Comparison of ENCODE assay signal across 18 cellular contexts in the genomic region with DNA sequence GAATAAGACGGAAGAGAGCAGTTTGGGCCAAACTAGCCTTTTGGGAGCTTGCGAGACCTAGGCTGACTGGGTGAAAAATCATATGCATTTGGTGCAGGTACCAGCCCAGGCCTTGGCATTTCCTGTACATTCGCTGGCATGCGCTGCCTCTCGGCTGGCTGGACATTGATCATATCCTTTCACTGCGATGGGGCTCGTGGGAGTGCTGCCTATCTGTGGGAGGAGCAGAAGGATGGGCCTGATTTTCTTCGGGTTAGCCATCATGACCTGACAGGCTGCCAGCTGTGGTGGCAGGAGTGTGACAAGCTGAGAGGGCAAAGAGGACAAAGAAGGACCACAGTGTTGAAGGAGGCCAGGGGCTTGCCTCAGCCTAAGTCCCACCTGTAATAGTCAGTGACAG. TPM values are rescaled to one million over a fixed set of nuclear protein-coding genes. Genes with fewer than 3 reads are reported as not detected.
DNase-seq lines count a peak whose midpoint lies in the region; ATAC-seq, FAIRE-seq and TF ChIP-seq lines count a peak whose summit lies in the region.
"Had no signal": no experiment of that assay in that cellular context is flagged by ENCODE, and none has a peak within 500 bp of the region (broad histone marks: within the 10 kb centered on the region; RNA-seq: fewer than 3 reads in every experiment).

No MANE protein-coding gene starts in this region.

- H3K79me2 ChIP-seq in endothelial cell of umbilical vein (ENCODE audit: control insufficient read depth, insufficient read depth, low read length) (peaks cover 13% of the 10 kb centered on the region), hepatocyte (peaks cover 49% of the 10 kb centered on the region)

- no peaks in the 10 kb centered on the region for H3K9me3 Mint-ChIP-seq in progenitor cell of endocrine pancreas (ENCODE audit: low read depth)
- H3K9me3 Mint-ChIP-seq: CD8-positive, alpha-beta T cell; IgD-negative memory B cell had no signal

- peaks cover 4% of the 10 kb centered on the region for H3K36me3 Mint-ChIP-seq in progenitor cell of endocrine pancreas (ENCODE audit: insufficient read depth)
- H3K36me3 Mint-ChIP-seq: CD8-positive, alpha-beta T cell; IgD-negative memory B cell had no signal

- H3K27ac ChIP-seq in cardiac muscle cell: peak overlapping the region; percentile 40
- no peak overlapping the region for H3K27ac ChIP-seq in endothelial cell of umbilical vein (ENCODE audit: insufficient read depth, low read depth, low read length)
- H3K27ac ChIP-seq in hepatocyte: no peak overlapping the region
- H3K27ac ChIP-seq: 22Rv1, A549, BLaER1 had no signal

- CTCF ChIA-PET in endothelial cell of umbilical vein (lab: Charles Lee): interaction anchor here (1.3 kb wide), 1 partner anchor 14 kb away, joined by 5 read pairs; a partner anchor contains a TSS

- H3K4me3 ChIP-seq in cardiac muscle cell (no peak overlapping the region), endothelial cell of umbilical vein (replicated peaks in 1 of 3; ENCODE audit: insufficient read depth in 1 of 3, low read depth in 1 of 3, low read length in 3 of 3) (no peak overlapping the region), hepatocyte (no peak overlapping the region)
- H3K4me3 ChIP-seq: A549, BLaER1, GM12878 had no signal

- ATAC-seq in left ventricle myocardium superior: no peak
- no peak for ATAC-seq in HG02763 (IDR thresholded peaks at IDR 0.05; ENCODE audit: unreplicated experiment)
- ATAC-seq: A549; CD8-positive, alpha-beta T cell; GM12878 had no signal

- FAIRE-seq in endothelial cell of umbilical vein (lab: Jason Lieb, UNC) (peak; percentile 18), frontal cortex (lab: Jason Lieb, UNC) (no peak)
- FAIRE-seq: A549, GM12878 had no signal

- peaks cover 38% of the 10 kb centered on the region for H3K4me1 Mint-ChIP-seq in progenitor cell of endocrine pancreas (ENCODE audit: low read depth)
- H3K4me1 Mint-ChIP-seq: IgD-negative memory B cell had no signal

- BruUV-seq in endothelial cell of umbilical vein (replicated peaks; lab: Mats Ljungman, UMichigan): no TSS peak

- H3K27me3 ChIP-seq in cardiac muscle cell (no peaks in the 10 kb centered on the region), endothelial cell of umbilical vein (ENCODE audit: control insufficient read depth in 2 of 2, insufficient read depth in 2 of 2, low read length in 2 of 2) (no peaks in the 10 kb centered on the region), hepatocyte (no peaks in the 10 kb centered on the region)
- H3K27me3 ChIP-seq: BLaER1 had no signal

- no peaks in the 10 kb centered on the region for H3K9me3 ChIP-seq in cardiac muscle cell (ENCODE audit: low read depth)
- H3K9me3 ChIP-seq in endothelial cell of umbilical vein (replicated peaks; ENCODE audit: control insufficient read depth, insufficient read depth, low read length): no peaks in the 10 kb centered on the region
- no peaks in the 10 kb centered on the region for H3K9me3 ChIP-seq in hepatocyte (ENCODE audit: low read depth)
- H3K9me3 ChIP-seq: A549 had no signal

- 94% methylated on average over 8 of the region's 8 CpGs for WGBS in hepatocyte (ENCODE audit: low lambda C conversion rate, missing lambda C conversion rate)

- H4K20me1 ChIP-seq in endothelial cell of umbilical vein (replicated peaks; ENCODE audit: control insufficient read depth, extremely low read depth, insufficient read depth, low read length) (no peaks in the 10 kb centered on the region), hepatocyte (ENCODE audit: insufficient read depth, poor library complexity, severe bottlenecking) (no peaks in the 10 kb centered on the region)
- H4K20me1 ChIP-seq: BLaER1 had no signal

- H3K4me1 ChIP-seq in cardiac muscle cell (ENCODE audit: low read depth) (peaks cover 46% of the 10 kb centered on the region), endothelial cell of umbilical vein (ENCODE audit: control insufficient read depth, extremely low read depth, insufficient read depth, low read length) (peaks cover 72% of the 10 kb centered on the region), hepatocyte (ENCODE audit: insufficient read depth) (peaks cover 30% of the 10 kb centered on the region)
- H3K4me1 ChIP-seq: BLaER1 had no signal

- H3K36me3 ChIP-seq in cardiac muscle cell (peaks cover 2% of the 10 kb centered on the region), endothelial cell of umbilical vein (ENCODE audit: control insufficient read depth in 2 of 2, extremely low read depth in 1 of 2, insufficient read depth in 2 of 2, low read length in 2 of 2) (no peaks in the 10 kb centered on the region), hepatocyte (replicated peaks; ENCODE audit: insufficient read depth, low read depth) (no peaks in the 10 kb centered on the region)
- H3K36me3 ChIP-seq: BLaER1 had no signal

- no peaks in the 10 kb centered on the region for H3K27me3 Mint-ChIP-seq in progenitor cell of endocrine pancreas

- H3K9ac ChIP-seq in endothelial cell of umbilical vein (replicated peaks; ENCODE audit: extremely low read depth, insufficient read depth, low read length): no peak overlapping the region
- H3K9ac ChIP-seq: BLaER1 had no signal

- no peaks in the 10 kb centered on the region for H3K9me1 ChIP-seq in endothelial cell of umbilical vein (replicated peaks; ENCODE audit: control insufficient read depth, extremely low read depth, insufficient read depth, low read length)

- H3K4me2 ChIP-seq in endothelial cell of umbilical vein (ENCODE audit: insufficient read depth, low read length): peak overlapping the region; percentile 8
- H3K4me2 ChIP-seq in hepatocyte: no peak overlapping the region
- H3K4me2 ChIP-seq: A549, BLaER1 had no signal

- no peak for DNase-seq in cardiac muscle cell (ENCODE audit: low read depth in 1 of 2, low spot score in 1 of 2)
- no peak for DNase-seq in left ventricle myocardium superior
- DNase-seq in endothelial cell of umbilical vein (ENCODE audit: low read depth, low spot score): no peak
- DNase-seq in progenitor cell of endocrine pancreas (ENCODE audit: low spot score, unreplicated experiment): no peak
- DNase-seq in hepatocyte (ENCODE audit: low spot score): no peak
- no peak for DNase-seq in frontal cortex (ENCODE audit: low spot score in 2 of 2)
- no peak for DNase-seq in activated effector memory CD4-positive, alpha-beta T cell treated with Interleukin-2 at 50 U/mL for 16 hours
- DNase-seq: AML-193; Calu3; CD8-positive, alpha-beta T cell; DMS79 treated with DMSO at 0.1 percent for 48 hours; HCEC 1CT had no signal

- no peaks in the 10 kb centered on the region for H3K9me2 ChIP-seq in hepatocyte (replicated peaks; ENCODE audit: insufficient read depth)

- dilution Hi-C loops in endothelial cell of umbilical vein (cut with MboI; ENCODE audit: extremely low pct_ligation_motif_present, low sequenced_read_pairs): no loop called here

- H3K27ac Mint-ChIP-seq in progenitor cell of endocrine pancreas: peak overlapping the region; percentile 56
- H3K27ac Mint-ChIP-seq: CD8-positive, alpha-beta T cell had no signal

- H3K4me3 Mint-ChIP-seq in progenitor cell of endocrine pancreas (ENCODE audit: low read depth): no peak overlapping the region
- H3K4me3 Mint-ChIP-seq: CD8-positive, alpha-beta T cell; IgD-negative memory B cell had no signal

- intact Hi-C loops in left ventricle myocardium superior (cut with micrococcal nuclease): no loop called here
- intact Hi-C loops in endothelial cell of umbilical vein (cut with micrococcal nuclease): loop anchor here (5.0 kb wide), 1 partner anchor 47 kb away; no protein-coding TSS in a partner anchor

- peak overlapping the region; percentile 53 for H2AFZ ChIP-seq in endothelial cell of umbilical vein (ENCODE audit: low read depth, low read length)
- H2AFZ ChIP-seq in hepatocyte: no peak overlapping the region

- POLR2A ChIA-PET in endothelial cell of umbilical vein (lab: Charles Lee): no interaction called here

- no peak for TF ChIP-seq CTCF in cardiac muscle cell (IDR thresholded peaks at IDR 0.05; ENCODE audit: low read depth, low read length)
- no peak for TF ChIP-seq CTCF in endothelial cell of umbilical vein (IDR thresholded peaks at IDR 0.05; ENCODE audit: extremely low read depth in 1 of 2, insufficient read depth in 1 of 2, low read depth in 1 of 2, low read length in 2 of 2)
- TF ChIP-seq CTCF in progenitor cell of endocrine pancreas (IDR thresholded peaks at IDR 0.05; ENCODE audit: unreplicated experiment): no peak
- no peak for TF ChIP-seq CTCF in hepatocyte (IDR thresholded peaks at IDR 0.05; ENCODE audit: poor library complexity)

- no peak for TF ChIP-seq POLR2A in endothelial cell of umbilical vein (IDR thresholded peaks at IDR 0.05; ENCODE audit: low read depth, low read length)

TF ChIP-seq in endothelial cell of umbilical vein, 7 proteins besides CTCF, POLR2A, EP300 and RAD21:
- TF ChIP-seq POLR2AphosphoS5 (IDR thresholded peaks at IDR 0.05; ENCODE audit: insufficient read depth, low read depth, low read length): no peak
- TF ChIP-seq JUN (IDR thresholded peaks at IDR 0.05; ENCODE audit: borderline replicate concordance, insufficient read depth, insufficient read length, low read depth): no peak
- TF ChIP-seq, protein P1, sequence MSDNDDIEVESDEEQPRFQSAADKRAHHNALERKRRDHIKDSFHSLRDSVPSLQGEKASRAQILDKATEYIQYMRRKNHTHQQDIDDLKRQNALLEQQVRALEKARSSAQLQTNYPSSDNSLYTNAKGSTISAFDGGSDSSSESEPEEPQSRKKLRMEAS (IDR thresholded peaks at IDR 0.05; ENCODE audit: insufficient read depth, insufficient read length): no peak
- no peak for TF ChIP-seq FOS (IDR thresholded peaks at IDR 0.05; ENCODE audit: borderline replicate concordance, insufficient read depth, low read length)
- no peak for TF ChIP-seq GATA2 (IDR thresholded peaks at IDR 0.05; ENCODE audit: insufficient read depth, insufficient read length, low read depth, low read length)
- no peak for TF ChIP-seq EZH2 (IDR thresholded peaks at IDR 0.05; ENCODE audit: borderline replicate concordance, low read depth, low read length, severe bottlenecking)
- TF ChIP-seq MYC (IDR thresholded peaks at IDR 0.05; ENCODE audit: low read depth, low read length): no peak

RNA-seq across cellular contexts. Expression of a gene that starts 14.3 kb away (rescaled TPM):
- total RNA-seq in cardiac muscle cell (97.4 and 134 TPM in 2 replicates), left ventricle myocardium superior (15.2 TPM), endothelial cell of umbilical vein (25.7 and 27.1 TPM in 2 replicates), progenitor cell of endocrine pancreas (40.4 and 41.9 TPM in 2 replicates), hepatocyte (13.1 and 13.7 TPM in 2 replicates), frontal cortex (5.7 TPM)
- polyA plus RNA-seq in cardiac muscle cell (62.9 and 75.4 TPM in 2 replicates), endothelial cell of umbilical vein (5.9 and 6.9 TPM in 2 replicates), hepatocyte (9.8 and 11.4 TPM in 2 replicates)
- polyA plus RNA-seq in endothelial cell of umbilical vein (2011; cell fraction: cytosol; rRNA removed): 8.8 and 9.0 TPM in 2 replicates
- 20.6 and 21.6 TPM in 2 replicates for polyA plus RNA-seq in endothelial cell of umbilical vein (2011; cell fraction: nucleus; rRNA removed)
- 10.4 and 16.7 TPM in 2 replicates for polyA plus RNA-seq in endothelial cell of umbilical vein (2012)
- polyA minus RNA-seq in endothelial cell of umbilical vein: 20.0 and 23.6 TPM in 2 replicates
- polyA minus RNA-seq in endothelial cell of umbilical vein (2011; cell fraction: cytosol; rRNA and poly(A)+ RNA removed): not detected
- 21.5 and 22.7 TPM in 2 replicates for polyA minus RNA-seq in endothelial cell of umbilical vein (2011; cell fraction: nucleus; rRNA and poly(A)+ RNA removed)
- total RNA-seq: CD8-positive, alpha-beta T cell had no signal
